23 cellular contexts compared by ENCODE assay signal in the genomic region with DNA sequence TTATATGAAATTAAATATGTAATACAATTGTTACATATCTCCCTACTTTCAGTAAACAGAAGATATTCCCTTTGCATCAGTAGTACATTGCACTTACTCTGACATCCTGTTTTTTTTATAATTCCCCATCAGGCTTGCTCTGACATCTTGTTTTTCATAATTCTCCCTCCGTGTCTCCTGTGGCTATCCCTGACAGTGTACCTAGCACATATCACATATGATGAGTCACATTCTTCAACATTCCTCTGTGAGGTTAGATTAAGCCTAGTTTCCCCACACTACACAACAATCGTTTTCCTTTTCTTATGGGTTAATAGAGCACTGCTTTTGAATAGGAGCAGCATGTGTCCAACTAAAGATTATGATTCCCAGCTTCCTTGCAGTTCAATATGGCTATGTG.
"Had no signal": no experiment of that assay in that cellular context is flagged by ENCODE, and none has a peak within 500 bp of the region (broad histone marks: within the 10 kb centered on the region; RNA-seq: fewer than 3 reads in every experiment).

No MANE protein-coding gene starts in this region.

- H3K36me3 Mint-ChIP-seq: activated naive CD8-positive, alpha-beta T cell treated with anti-CD3 and anti-CD28 coated beads, Interleukin-2, amount 10 ng/mL, durations not matched to agents 7 days and 5 days had no signal

- ATAC-seq: activated CD4-positive, CD25-positive, alpha-beta regulatory T cell treated with anti-CD3 and anti-CD28 coated beads, Interleukin-2, amount 50 U/mL, for 24 hours; activated CD8-positive, alpha-beta T cell treated with anti-CD3 and anti-CD28 coated beads for 36 hours had no signal

- H3K4me3 Mint-ChIP-seq: activated CD8-positive, alpha-beta T cell treated with anti-CD3 and anti-CD28 coated beads for 36 hours; activated naive CD8-positive, alpha-beta T cell treated with anti-CD3 and anti-CD28 coated beads, Interleukin-2, amount 10 ng/mL, durations not matched to agents 7 days and 5 days; central memory CD8-positive, alpha-beta T cell; T-helper 1 cell treated with Interleukin-12 subunit alpha and Interleukin-12 subunit beta and Interleukin-4 antibody, amounts not matched to agents 30 μg/mL and 1 μg/mL, for 36 hours had no signal

- H3K36me3 ChIP-seq: adrenal gland, SJCRH30 had no signal

- H3K4me3 ChIP-seq: adrenal gland, SJCRH30 had no signal

- H3K4me1 ChIP-seq: adrenal gland, SJCRH30 had no signal

- H3K9me3 ChIP-seq: adrenal gland, SJCRH30, SK-N-SH had no signal

- H3K9ac ChIP-seq: SK-N-SH had no signal

- H3K27ac ChIP-seq: adrenal gland, SJCRH30 had no signal

- H3K27ac Mint-ChIP-seq: activated CD8-positive, alpha-beta T cell treated with anti-CD3 and anti-CD28 coated beads for 36 hours; activated naive CD8-positive, alpha-beta T cell treated with anti-CD3 and anti-CD28 coated beads, Interleukin-2, amount 10 ng/mL, durations not matched to agents 7 days and 5 days; T-helper 1 cell treated with Interleukin-12 subunit alpha and Interleukin-12 subunit beta and Interleukin-4 antibody, amounts not matched to agents 30 μg/mL and 1 μg/mL, for 36 hours had no signal

- H3K4me1 Mint-ChIP-seq: activated naive CD8-positive, alpha-beta T cell treated with anti-CD3 and anti-CD28 coated beads, Interleukin-2, amount 10 ng/mL, durations not matched to agents 7 days and 5 days; central memory CD8-positive, alpha-beta T cell had no signal

- H3K27me3 ChIP-seq: adrenal gland had no signal

- H3K4me2 ChIP-seq: SK-N-SH had no signal

- H3K9me3 Mint-ChIP-seq: activated CD8-positive, alpha-beta T cell treated with anti-CD3 and anti-CD28 coated beads for 36 hours; activated naive CD8-positive, alpha-beta T cell treated with anti-CD3 and anti-CD28 coated beads, Interleukin-2, amount 10 ng/mL, durations not matched to agents 7 days and 5 days; T-helper 1 cell treated with Interleukin-12 subunit alpha and Interleukin-12 subunit beta and Interleukin-4 antibody, amounts not matched to agents 30 μg/mL and 1 μg/mL, for 36 hours had no signal

- DNase-seq: activated CD4-positive, alpha-beta T cell treated with anti-CD3 and anti-CD28 coated beads for 4 hours; activated CD8-positive, alpha-beta memory T cell treated with anti-CD3 and anti-CD28 coated beads, Interleukin-2, amount 50 U/mL, for 48 hours; activated CD8-positive, alpha-beta T cell treated with anti-CD3 and anti-CD28 coated beads for 36 hours; activated naive CD4-positive, alpha-beta T cell treated with anti-CD3 and anti-CD28 coated beads, Interleukin-2, amount 50 U/mL, for 16 hours; activated naive CD8-positive, alpha-beta T cell treated with anti-CD3 and anti-CD28 coated beads, Interleukin-2, amount 10 ng/mL, durations not matched to agents 7 days and 5 days; activated T-cell treated with anti-CD3 and anti-CD28 coated beads, Interleukin-2, amount 50 U/mL, for 1 hour; adrenal gland; aorta; NCI-H1048; NCI-H146; NCI-H187 treated with DMSO at 0.1 percent for 48 hours; NCI-H2081 treated with DMSO at 0.1 percent for 48 hours; NCI-H2171; NCI-H2227 treated with DMSO at 0.1 percent for 48 hours; NCI-H510A; NCI-H526 treated with DMSO at 0.1 percent for 48 hours; NCI-H82; Right ventricle myocardium superior; SJCRH30; SK-N-SH had no signal
